In genomic region chr19:10502524-10503001, GRCh38 we compare ENCODE assay signal across 1 cellular context.
A peak's percentile ranks its signal among the peaks of the same experiment; 100 is the strongest.
TF ChIP-seq lines count a peak whose summit lies in the region.

No MANE protein-coding gene starts in this region.

TF ChIP-seq in K562, 482 proteins besides CTCF, POLR2A, EP300 and RAD21 (continued from another document and continues in another):
- TF ChIP-seq, protein P1, sequence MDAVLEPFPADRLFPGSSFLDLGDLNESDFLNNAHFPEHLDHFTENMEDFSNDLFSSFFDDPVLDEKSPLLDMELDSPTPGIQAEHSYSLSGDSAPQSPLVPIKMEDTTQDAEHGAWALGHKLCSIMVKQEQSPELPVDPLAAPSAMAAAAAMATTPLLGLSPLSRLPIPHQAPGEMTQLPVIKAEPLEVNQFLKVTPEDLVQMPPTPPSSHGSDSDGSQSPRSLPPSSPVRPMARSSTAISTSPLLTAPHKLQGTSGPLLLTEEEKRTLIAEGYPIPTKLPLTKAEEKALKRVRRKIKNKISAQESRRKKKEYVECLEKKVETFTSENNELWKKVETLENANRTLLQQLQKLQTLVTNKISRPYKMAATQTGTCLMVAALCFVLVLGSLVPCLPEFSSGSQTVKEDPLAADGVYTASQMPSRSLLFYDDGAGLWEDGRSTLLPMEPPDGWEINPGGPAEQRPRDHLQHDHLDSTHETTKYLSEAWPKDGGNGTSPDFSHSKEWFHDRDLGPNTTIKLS (IDR thresholded peaks at IDR 0.05; ENCODE audit: borderline replicate concordance, low read depth): no peak; the same call in 1 of the 2 replicates
- TF ChIP-seq SIN3B (IDR thresholded peaks at IDR 0.05; ENCODE audit: low read depth) (peak; percentile 62; the same call in 1 of the 2 replicates), SMC3 (conservative IDR thresholded peaks at IDR 0.05; ENCODE audit: insufficient read depth, low read depth, low read length) (no peak), SRSF9 (IDR thresholded peaks at IDR 0.05; ENCODE audit: borderline replicate concordance, low read depth, low read length) (no peak), DACH1 (IDR thresholded peaks at IDR 0.05; ENCODE audit: partially characterized antibody) (peak; percentile 55), ZNF431 (CRISPR knock-in tag; IDR thresholded peaks at IDR 0.05) (no peak; the same call in 1 of the 2 replicates), LARP7 (IDR thresholded peaks at IDR 0.05) (no peak), RBM25 (IDR thresholded peaks at IDR 0.05; ENCODE audit: low read depth, low read length, severe bottlenecking) (peak; percentile 67), BHLHE40 (IDR thresholded peaks at IDR 0.05; ENCODE audit: low read length) (peak; percentile 84), FOXJ3 (CRISPR knock-in tag; IDR thresholded peaks at IDR 0.05) (no peak), GABPB2 (CRISPR knock-in tag; conservative IDR thresholded peaks at IDR 0.05) (no peak), HLTF (IDR thresholded peaks at IDR 0.05) (no peak), BCOR (IDR thresholded peaks at IDR 0.05) (no peak), TEAD1 (CRISPR knock-in tag; IDR thresholded peaks at IDR 0.05) (0 out of 4 replicates have a peak, but pooled peaks of 1 of the 2 experiments have one; percentile 55), LEF1 (IDR thresholded peaks at IDR 0.05) (no peak), GATAD2B (IDR thresholded peaks at IDR 0.05; ENCODE audit: borderline replicate concordance) (peak; percentile 95), SPI1 (IDR thresholded peaks at IDR 0.05; ENCODE audit: borderline replicate concordance, low read depth, low read length) (no peak), RBM34 (IDR thresholded peaks at IDR 0.05; ENCODE audit: borderline replicate concordance, insufficient read depth, low read length) (no peak), NCOA2 (IDR thresholded peaks at IDR 0.05; ENCODE audit: partially characterized antibody in 2 of 2) (no peak), FOXA3 (CRISPR knock-in tag; conservative IDR thresholded peaks at IDR 0.05 in 1 of 2, IDR thresholded peaks at IDR 0.05 in 1 of 2) (0 out of 4 replicates have a peak, but pooled peaks of 1 of the 2 experiments have one; percentile 36), HDAC2 (IDR thresholded peaks at IDR 0.05) (no peak), KDM2B (CRISPR knock-in tag; IDR thresholded peaks at IDR 0.05) (peak; percentile 44; the same call in 1 of the 2 replicates), MAFK (IDR thresholded peaks at IDR 0.05; ENCODE audit: low read length) (peak; percentile 85), ZNF589 (CRISPR knock-in tag; IDR thresholded peaks at IDR 0.05; ENCODE audit: low read depth) (peak; percentile 79), CREBBP (IDR thresholded peaks at IDR 0.05; ENCODE audit: low read depth, low read length) (no peak), NFXL1 (CRISPR knock-in tag; IDR thresholded peaks at IDR 0.05) (no peak), XRCC4 (IDR thresholded peaks at IDR 0.05; ENCODE audit: extremely low read depth, insufficient read depth, insufficient read length) (no peak), ZFX (CRISPR knock-in tag; IDR thresholded peaks at IDR 0.05) (peak; percentile 81), MYC (IDR thresholded peaks at IDR 0.05; ENCODE audit: low read depth, low read length) (peak; percentile 99), MYC (CRISPR knock-in tag; IDR thresholded peaks at IDR 0.05; ENCODE audit: borderline replicate concordance, low read depth) (no peak), ZNF282 (CRISPR knock-in tag; IDR thresholded peaks at IDR 0.05) (no peak), FUS (optimal IDR thresholded peaks at IDR 0.05; ENCODE audit: low read depth, low read length) (peak; percentile 65), ZNF79 (CRISPR knock-in tag; IDR thresholded peaks at IDR 0.05; ENCODE audit: low read depth) (no peak), ILK (tag; IDR thresholded peaks at IDR 0.05; ENCODE audit: borderline replicate concordance, low read depth) (no peak), HES1 (IDR thresholded peaks at IDR 0.05; ENCODE audit: low read depth) (no peak), NCOR1 (IDR thresholded peaks at IDR 0.05) (peak; percentile 70), JUN (IDR thresholded peaks at IDR 0.05; ENCODE audit: borderline replicate concordance, low read depth, low read length) (peak; percentile 71; the same call in 1 of the 2 replicates), JUN (CRISPR knock-in tag; IDR thresholded peaks at IDR 0.05; ENCODE audit: borderline replicate concordance) (peak; percentile 11; the same call in 1 of the 2 replicates), ZNF175 (CRISPR knock-in tag; IDR thresholded peaks at IDR 0.05; ENCODE audit: low read depth) (no peak), MTF1 (CRISPR knock-in tag; IDR thresholded peaks at IDR 0.05; ENCODE audit: borderline replicate concordance) (no peak), ZNF444 (CRISPR knock-in tag; IDR thresholded peaks at IDR 0.05) (no peak), RREB1 (CRISPR knock-in tag; IDR thresholded peaks at IDR 0.05) (0 out of 2 replicates have a peak, but pooled peaks have one; percentile 48)
- TF ChIP-seq, protein P2, sequence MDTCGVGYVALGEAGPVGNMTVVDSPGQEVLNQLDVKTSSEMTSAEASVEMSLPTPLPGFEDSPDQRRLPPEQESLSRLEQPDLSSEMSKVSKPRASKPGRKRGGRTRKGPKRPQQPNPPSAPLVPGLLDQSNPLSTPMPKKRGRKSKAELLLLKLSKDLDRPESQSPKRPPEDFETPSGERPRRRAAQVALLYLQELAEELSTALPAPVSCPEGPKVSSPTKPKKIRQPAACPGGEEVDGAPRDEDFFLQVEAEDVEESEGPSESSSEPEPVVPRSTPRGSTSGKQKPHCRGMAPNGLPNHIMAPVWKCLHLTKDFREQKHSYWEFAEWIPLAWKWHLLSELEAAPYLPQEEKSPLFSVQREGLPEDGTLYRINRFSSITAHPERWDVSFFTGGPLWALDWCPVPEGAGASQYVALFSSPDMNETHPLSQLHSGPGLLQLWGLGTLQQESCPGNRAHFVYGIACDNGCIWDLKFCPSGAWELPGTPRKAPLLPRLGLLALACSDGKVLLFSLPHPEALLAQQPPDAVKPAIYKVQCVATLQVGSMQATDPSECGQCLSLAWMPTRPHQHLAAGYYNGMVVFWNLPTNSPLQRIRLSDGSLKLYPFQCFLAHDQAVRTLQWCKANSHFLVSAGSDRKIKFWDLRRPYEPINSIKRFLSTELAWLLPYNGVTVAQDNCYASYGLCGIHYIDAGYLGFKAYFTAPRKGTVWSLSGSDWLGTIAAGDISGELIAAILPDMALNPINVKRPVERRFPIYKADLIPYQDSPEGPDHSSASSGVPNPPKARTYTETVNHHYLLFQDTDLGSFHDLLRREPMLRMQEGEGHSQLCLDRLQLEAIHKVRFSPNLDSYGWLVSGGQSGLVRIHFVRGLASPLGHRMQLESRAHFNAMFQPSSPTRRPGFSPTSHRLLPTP (IDR thresholded peaks at IDR 0.05; ENCODE audit: borderline replicate concordance, extremely low read depth, insufficient read length): no peak
- TF ChIP-seq, protein P3, sequence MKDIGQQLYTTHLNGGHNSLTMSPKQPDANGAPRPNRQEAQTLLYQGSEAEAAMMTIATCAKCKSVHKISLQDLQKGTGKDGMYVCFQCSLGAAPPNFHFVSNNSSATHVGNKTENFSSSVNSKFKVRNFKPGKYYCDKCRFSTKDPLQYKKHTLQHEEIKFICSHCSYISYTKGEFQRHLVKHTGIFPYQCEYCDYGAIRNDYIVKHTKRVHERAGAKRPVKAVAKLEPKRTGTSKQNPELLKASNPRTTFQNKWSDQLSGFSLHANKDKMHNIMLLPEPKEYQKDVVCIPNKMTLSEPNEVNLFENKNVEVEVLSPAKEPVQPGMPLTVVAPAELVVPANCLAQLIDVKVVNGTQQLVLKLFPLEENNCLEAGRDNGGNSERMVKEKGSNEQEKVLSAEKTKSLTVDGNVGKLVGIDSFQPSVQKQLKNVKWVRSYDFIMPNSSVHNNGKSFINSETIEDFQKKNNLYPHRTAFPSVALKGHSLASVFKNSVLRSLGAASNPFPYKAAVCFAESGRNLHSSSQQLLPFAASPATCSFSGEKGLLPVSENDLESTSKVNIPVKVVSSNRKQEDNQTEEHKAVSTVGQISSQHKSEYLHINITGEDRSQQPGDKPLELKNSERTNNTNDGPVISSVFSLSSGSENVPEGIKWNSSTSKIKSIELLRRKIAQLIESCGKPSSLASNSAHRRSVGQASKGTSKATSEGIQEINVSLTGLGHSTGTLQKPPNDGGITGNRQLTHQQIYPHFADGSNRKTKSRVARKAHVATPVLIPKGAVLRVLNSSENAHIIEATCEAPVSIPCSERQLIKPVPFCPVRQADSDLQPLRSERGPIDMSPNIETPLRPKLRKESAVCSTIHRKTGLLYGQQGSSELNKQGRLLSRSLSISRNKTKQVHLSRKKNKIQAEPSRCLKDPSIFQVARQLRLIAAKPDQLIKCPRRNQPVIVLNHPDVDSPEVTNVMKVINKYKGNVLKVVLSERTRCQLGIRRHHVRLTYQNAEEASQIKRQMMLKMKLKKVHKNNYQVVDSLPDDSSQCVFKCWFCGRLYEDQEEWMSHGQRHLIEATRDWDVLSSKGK (CRISPR knock-in tag; IDR thresholded peaks at IDR 0.05): no peak
